In the genomic region with DNA sequence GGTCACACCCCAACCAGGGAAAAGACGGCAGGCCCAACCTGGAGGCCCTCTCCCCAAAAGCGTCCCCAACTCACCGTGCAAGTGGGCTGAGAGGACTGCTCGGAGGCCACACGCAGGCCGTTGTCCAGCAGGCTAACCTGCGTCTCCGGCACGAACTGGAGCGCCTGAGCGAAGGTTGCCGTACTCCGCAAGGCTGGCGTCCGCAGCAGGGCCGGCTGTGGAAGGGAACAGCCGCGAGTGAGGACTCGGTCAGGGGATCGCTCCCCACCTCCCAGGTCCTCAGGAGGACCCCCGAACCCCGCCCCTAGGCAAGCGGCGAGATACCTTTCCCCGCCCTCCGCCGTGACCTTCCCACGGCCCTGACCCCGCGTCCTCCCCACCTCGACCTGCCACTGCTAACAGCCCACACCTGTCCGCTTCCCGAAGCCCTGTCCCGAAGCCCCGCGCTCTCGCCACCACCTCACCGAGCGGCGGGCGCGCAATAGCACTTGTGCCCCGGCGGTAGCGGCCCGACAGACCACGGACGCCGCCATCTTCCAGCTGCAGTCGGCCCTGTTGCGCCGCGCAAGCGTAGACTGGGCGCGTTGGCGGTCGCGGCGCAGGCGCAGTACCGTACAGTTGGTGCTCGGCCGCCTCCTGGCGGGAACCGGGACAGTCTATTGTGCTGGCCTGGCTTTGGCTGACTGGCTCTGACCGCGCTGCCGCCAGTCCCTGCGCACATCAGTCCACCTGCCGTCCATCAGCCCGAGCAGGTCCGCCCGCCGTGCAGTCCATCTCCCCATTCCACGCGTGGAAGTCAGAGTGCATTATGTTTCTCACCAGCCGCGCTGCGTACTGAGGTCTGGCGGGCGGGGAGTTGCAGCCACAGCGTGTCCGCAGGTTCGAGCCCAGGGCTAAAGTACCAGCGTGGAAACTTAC, we compare ENCODE assay signal across 8 cellular contexts. TPM values are rescaled to one million over a fixed set of nuclear protein-coding genes. Genes with fewer than 3 reads are reported as not detected.
A peak's percentile ranks its signal among the peaks of the same experiment; 100 is the strongest.
DNase-seq lines count a peak whose midpoint lies in the region; ATAC-seq and TF ChIP-seq lines count a peak whose summit lies in the region.

Gene UQCRC1 (minus strand): TSS at position 559 of the 918 bp plus-strand sequence. CDS start 26 bp downstream, at position 533.

- H3K9me3 ChIP-seq in HUES6 (ENCODE audit: control insufficient read depth, insufficient read depth, low read depth, low read length) = no peaks in the 10 kb centered on the region
- no peaks in the 10 kb centered on the region for H3K9me3 ChIP-seq in OCI-LY1 (ENCODE audit: low read length)

- H3K27ac ChIP-seq in HUES6 (ENCODE audit: low read depth, low read length) = peak within 1 kb of the TSS; percentile 87
- peak within 1 kb of the TSS; percentile 39 for H3K27ac ChIP-seq in OCI-LY1 (ENCODE audit: low read depth, low read length, poor library complexity, severe bottlenecking)

- TF ChIP-seq CTCF in OCI-LY1 (IDR thresholded peaks at IDR 0.05; ENCODE audit: low read length) (peak; percentile 70), endothelial cell (IDR thresholded peaks at IDR 0.05; ENCODE audit: unreplicated experiment) (peak; percentile 48)

- H3K4me3 ChIP-seq in HUES6 (ENCODE audit: low read depth, low read length) (peak within 1 kb of the TSS; percentile 96), OCI-LY1 (ENCODE audit: low read depth, low read length, poor library complexity, severe bottlenecking) (peak within 1 kb of the TSS; percentile 90)

- H3K4me1 Mint-ChIP-seq in endothelial cell (ENCODE audit: unreplicated experiment) = peaks cover 9% of the 10 kb centered on the region

- H3F3A ChIP-seq in OCI-LY1 (ENCODE audit: insufficient read depth, low read length) = no peaks in the 10 kb centered on the region

- peaks cover 26% of the 10 kb centered on the region for H3K36me3 Mint-ChIP-seq in endothelial cell (ENCODE audit: low read depth, unreplicated experiment)

- peaks cover 30% of the 10 kb centered on the region for H3K36me3 ChIP-seq in HUES6 (ENCODE audit: control insufficient read depth, insufficient read depth, low read length)
- H3K36me3 ChIP-seq in OCI-LY1 (ENCODE audit: insufficient read depth, low read length) = peaks cover 29% of the 10 kb centered on the region

- H3K27ac Mint-ChIP-seq in endothelial cell (ENCODE audit: unreplicated experiment) = peak within 1 kb of the TSS; percentile 61

- H3K9me2 ChIP-seq in OCI-LY1 (ENCODE audit: low read depth, low read length) = no peaks in the 10 kb centered on the region

- peaks cover 8% of the 10 kb centered on the region for H3K79me2 ChIP-seq in OCI-LY1 (ENCODE audit: insufficient read depth, low read length)

- H2AFZ ChIP-seq in OCI-LY1 (ENCODE audit: low read length) = peak within 1 kb of the TSS; percentile 89

- DNase-seq in DMS 273 (lab: John Stamatoyannopoulos, UW; ENCODE audit: unreplicated experiment) (peak; percentile 93), endothelial cell (ENCODE audit: low spot score) (peak; percentile 96), midbrain (lab: John Stamatoyannopoulos, UW) (peak; percentile 94)
- peak; percentile 95 for DNase-seq in activated CD8-positive, alpha-beta memory T cell treated with anti-CD3 and anti-CD28 coated beads, Interleukin-2, amount 50 U/mL, for 48 hours
- peak; percentile 84 to 85 for DNase-seq in stimulated activated CD8-positive, alpha-beta memory T cell treated with anti-CD3 and anti-CD28 coated beads, Interleukin-2, amount 100 ng/mL, for 1 hour (ENCODE audit: low read depth in 2 of 2)

- no peaks in the 10 kb centered on the region for H4K20me1 ChIP-seq in OCI-LY1 (ENCODE audit: insufficient read depth, low read length)

- H3K4me3 Mint-ChIP-seq in endothelial cell (ENCODE audit: unreplicated experiment) = peak within 1 kb of the TSS; percentile 98

- H3K4me1 ChIP-seq in HUES6 (ENCODE audit: control insufficient read depth, insufficient read depth, low read length) = 0 out of 2 replicates have a peak, but pooled peaks cover 5% of the 10 kb centered on the region
- peaks cover 18% of the 10 kb centered on the region for H3K4me1 ChIP-seq in OCI-LY1 (ENCODE audit: insufficient read depth, low read length, severe bottlenecking)

- H3K9me3 Mint-ChIP-seq in endothelial cell (ENCODE audit: unreplicated experiment) = no peaks in the 10 kb centered on the region

- H3K4me2 ChIP-seq in OCI-LY1 (ENCODE audit: low read length) = peak within 1 kb of the TSS; percentile 83

- H3K9ac ChIP-seq in HUES6 (ENCODE audit: low read length) (peak within 1 kb of the TSS; percentile 95), OCI-LY1 (ENCODE audit: low read length) (peak within 1 kb of the TSS; percentile 92)

- peaks cover 5% of the 10 kb centered on the region for H3K27me3 Mint-ChIP-seq in endothelial cell (ENCODE audit: unreplicated experiment)

- peak; percentile 94 for ATAC-seq in GM21423 (IDR thresholded peaks at IDR 0.05; ENCODE audit: unreplicated experiment)

- no peaks in the 10 kb centered on the region; the same call in 1 of the 2 replicates for H3K27me3 ChIP-seq in HUES6 (ENCODE audit: control insufficient read depth, insufficient read depth, low read length)
- H3K27me3 ChIP-seq in OCI-LY1 (ENCODE audit: insufficient read depth, low read length) = no peaks in the 10 kb centered on the region

RNA-seq across cellular contexts. Expression of gene UQCRC1, which starts in this region (rescaled TPM):
- total RNA-seq in endothelial cell (ENCODE audit: unreplicated experiment) = 165 TPM

Comparison
In these comparisons a context has a peak if more than half of its experiments do, and no peak if none do; other contexts are left out.
1. Peak in every context shown above with its lines: DNase-seq, ATAC-seq, H3K4me3 ChIP-seq and H3K27ac ChIP-seq.